9 cellular contexts compared by ENCODE assay signal in genomic region chr6:11277275-11278206, GRCh38. TPM values are rescaled to one million over a fixed set of nuclear protein-coding genes. Genes with fewer than 3 reads are reported as not detected.
DNase-seq lines count a peak whose midpoint lies in the region; TF ChIP-seq lines count a peak whose summit lies in the region.
"Had no signal": no experiment of that assay in that cellular context is flagged by ENCODE, and none has a peak within 500 bp of the region (broad histone marks: within the 10 kb centered on the region; RNA-seq: fewer than 3 reads in every experiment).

No MANE protein-coding gene starts in this region.

- no peak overlapping the region for H3K4me3 ChIP-seq in Peyer's patch
- H3K4me3 ChIP-seq in skeletal muscle cell (ENCODE audit: low read depth, low read length) = no peak overlapping the region

- no peaks in the 10 kb centered on the region for H3K9me3 ChIP-seq in Peyer's patch

- peak overlapping the region; percentile 59 for H3K4me3 Mint-ChIP-seq in activated T-cell treated with anti-CD3 and anti-CD28 coated beads, Interleukin-2, amount 50 U/mL, for 24 hours
- H3K4me3 Mint-ChIP-seq: brain had no signal

- TF ChIP-seq POLR2A in Peyer's patch (IDR thresholded peaks at IDR 0.05) = no peak

- no peak for TF ChIP-seq CTCF in Peyer's patch (IDR thresholded peaks at IDR 0.05)

- H3K4me1 ChIP-seq in Peyer's patch = peaks cover 0 to 56% (median 14%) of the 10 kb centered on the region in 4 donors

- peak overlapping the region; percentile 95 for H3K27ac Mint-ChIP-seq in activated T-cell treated with anti-CD3 and anti-CD28 coated beads, Interleukin-2, amount 50 U/mL, for 24 hours
- H3K27ac Mint-ChIP-seq: brain had no signal

- no peaks in the 10 kb centered on the region for H3K36me3 ChIP-seq in Peyer's patch

- H3K27me3 Mint-ChIP-seq in activated T-cell treated with anti-CD3 and anti-CD28 coated beads, Interleukin-2, amount 50 U/mL, for 24 hours = no peaks in the 10 kb centered on the region

- peaks cover 30% of the 10 kb centered on the region for H3K36me3 Mint-ChIP-seq in activated T-cell treated with anti-CD3 and anti-CD28 coated beads, Interleukin-2, amount 50 U/mL, for 24 hours (ENCODE audit: low read depth)
- H3K36me3 Mint-ChIP-seq: brain had no signal

- no peaks in the 10 kb centered on the region for H3K9me3 Mint-ChIP-seq in activated T-cell treated with anti-CD3 and anti-CD28 coated beads, Interleukin-2, amount 50 U/mL, for 24 hours

- H3K27me3 ChIP-seq in Peyer's patch = no peaks in the 10 kb centered on the region

- H3K4me1 Mint-ChIP-seq in activated T-cell treated with anti-CD3 and anti-CD28 coated beads, Interleukin-2, amount 50 U/mL, for 24 hours (ENCODE audit: low read depth) = peaks cover 53% of the 10 kb centered on the region

- intact Hi-C loops in posterior vena cava (cut with DNase I) = no loop called here

- peak; percentile 49 for DNase-seq in activated T-cell treated with anti-CD3 and anti-CD28 coated beads, Interleukin-2, amount 50 U/mL, for 24 hours
- DNase-seq in activated T-cell treated with anti-CD3 and anti-CD28 coated beads for 4 hours = no peak
- peak; percentile 70 for DNase-seq in H4 (ENCODE audit: low spot score)
- no peak for DNase-seq in Peyer's patch
- peak; percentile 4 for DNase-seq in fibroblast of gingiva (ENCODE audit: low read depth)
- DNase-seq in skeletal muscle cell (ENCODE audit: low read depth) = peak; percentile 73
- no peak for DNase-seq in posterior vena cava (ENCODE audit: low spot score)
- no peak for DNase-seq in NCI-H2227 treated with DMSO at 0.1 percent for 48 hours (lab: John Stamatoyannopoulos, UW)

- peak overlapping the region in 3 of 4 donors; percentile 13 to 72 (median 19) for H3K27ac ChIP-seq in Peyer's patch

RNA-seq across cellular contexts. Expression of gene NEDD9, which starts 45.1 kb away (rescaled TPM):
- total RNA-seq in H4 (2014; rRNA removed; shearing (Covaris generic)) = 1.2 and 4.0 TPM in 2 replicates
- 10 to 100 TPM; 63.9 to 97.0 (median 87.5) TPM for total RNA-seq in Peyer's patch
- total RNA-seq in posterior vena cava = 100 to 1,000 TPM; 105 to 166 TPM

Comparison
In these comparisons a context has a peak if more than half of its experiments do, and no peak if none do; other contexts are left out.
1. DNase-seq: peak in activated T-cell treated with anti-CD3 and anti-CD28 coated beads, Interleukin-2, amount 50 U/mL, for 24 hours (single experiment), H4 (single experiment), fibroblast of gingiva (single experiment) and skeletal muscle cell (single experiment); none in activated T-cell treated with anti-CD3 and anti-CD28 coated beads for 4 hours (single experiment), Peyer's patch (0 of 3), posterior vena cava (single experiment) and NCI-H2227 treated with DMSO at 0.1 percent for 48 hours (single experiment).
2. RNA of gene NEDD9, which starts 45.1 kb away (total RNA-seq): 105 to 166 TPM in posterior vena cava and 63.9 to 97.0 TPM in Peyer's patch; 1.2 to 4.0 TPM in H4; every median in the first group is over 10 times any median in the second.